Comparison of ENCODE assay signal across 1 cellular context in the genomic region with DNA sequence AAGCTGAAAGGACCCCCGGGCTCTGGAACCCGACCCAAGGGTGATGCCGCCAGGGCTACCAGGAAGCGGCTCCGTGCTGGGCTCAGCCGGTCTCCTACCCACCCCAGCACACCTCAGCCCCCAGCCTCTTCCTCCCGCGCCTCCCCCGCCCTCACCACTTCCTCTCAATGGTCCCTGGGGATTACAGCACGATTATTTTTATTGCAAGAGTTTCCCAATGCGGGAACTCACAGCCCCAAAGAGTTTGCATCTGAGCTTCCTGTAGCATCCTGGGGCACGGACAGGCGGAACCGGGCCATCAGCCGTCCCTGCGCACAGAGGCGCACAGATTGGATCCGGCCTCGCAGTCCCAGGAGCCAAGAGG.
TF ChIP-seq lines count a peak whose summit lies in the region.

No MANE protein-coding gene starts in this region.

TF ChIP-seq in GM23338, 12 proteins besides CTCF, POLR2A, EP300 and RAD21 (continued from another document):
- no peak for TF ChIP-seq ZNF462 (CRISPR knock-in tag; IDR thresholded peaks at IDR 0.05)
- TF ChIP-seq STAT1 (IDR thresholded peaks at IDR 0.05; ENCODE audit: unreplicated experiment): no peak
- no peak for TF ChIP-seq POLR2AphosphoS5 (IDR thresholded peaks at IDR 0.05; ENCODE audit: low read depth)
- no peak for TF ChIP-seq EZH2 (IDR thresholded peaks at IDR 0.05; ENCODE audit: low read depth, unreplicated experiment)
- TF ChIP-seq, protein P1, sequence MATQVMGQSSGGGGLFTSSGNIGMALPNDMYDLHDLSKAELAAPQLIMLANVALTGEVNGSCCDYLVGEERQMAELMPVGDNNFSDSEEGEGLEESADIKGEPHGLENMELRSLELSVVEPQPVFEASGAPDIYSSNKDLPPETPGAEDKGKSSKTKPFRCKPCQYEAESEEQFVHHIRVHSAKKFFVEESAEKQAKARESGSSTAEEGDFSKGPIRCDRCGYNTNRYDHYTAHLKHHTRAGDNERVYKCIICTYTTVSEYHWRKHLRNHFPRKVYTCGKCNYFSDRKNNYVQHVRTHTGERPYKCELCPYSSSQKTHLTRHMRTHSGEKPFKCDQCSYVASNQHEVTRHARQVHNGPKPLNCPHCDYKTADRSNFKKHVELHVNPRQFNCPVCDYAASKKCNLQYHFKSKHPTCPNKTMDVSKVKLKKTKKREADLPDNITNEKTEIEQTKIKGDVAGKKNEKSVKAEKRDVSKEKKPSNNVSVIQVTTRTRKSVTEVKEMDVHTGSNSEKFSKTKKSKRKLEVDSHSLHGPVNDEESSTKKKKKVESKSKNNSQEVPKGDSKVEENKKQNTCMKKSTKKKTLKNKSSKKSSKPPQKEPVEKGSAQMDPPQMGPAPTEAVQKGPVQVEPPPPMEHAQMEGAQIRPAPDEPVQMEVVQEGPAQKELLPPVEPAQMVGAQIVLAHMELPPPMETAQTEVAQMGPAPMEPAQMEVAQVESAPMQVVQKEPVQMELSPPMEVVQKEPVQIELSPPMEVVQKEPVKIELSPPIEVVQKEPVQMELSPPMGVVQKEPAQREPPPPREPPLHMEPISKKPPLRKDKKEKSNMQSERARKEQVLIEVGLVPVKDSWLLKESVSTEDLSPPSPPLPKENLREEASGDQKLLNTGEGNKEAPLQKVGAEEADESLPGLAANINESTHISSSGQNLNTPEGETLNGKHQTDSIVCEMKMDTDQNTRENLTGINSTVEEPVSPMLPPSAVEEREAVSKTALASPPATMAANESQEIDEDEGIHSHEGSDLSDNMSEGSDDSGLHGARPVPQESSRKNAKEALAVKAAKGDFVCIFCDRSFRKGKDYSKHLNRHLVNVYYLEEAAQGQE (IDR thresholded peaks at IDR 0.05; ENCODE audit: unreplicated experiment): no peak
- no peak for TF ChIP-seq ZNF331 (CRISPR knock-in tag; IDR thresholded peaks at IDR 0.05; ENCODE audit: low read depth)
- no peak for TF ChIP-seq NANOG (IDR thresholded peaks at IDR 0.05; ENCODE audit: borderline replicate concordance)
- no peak for TF ChIP-seq JUNB (IDR thresholded peaks at IDR 0.05; ENCODE audit: unreplicated experiment)
- TF ChIP-seq ETS1 (IDR thresholded peaks at IDR 0.05): no peak
